1 cellular context compared by ENCODE assay signal in genomic region chr5:174572591-174572990, GRCh38.
TF ChIP-seq lines count a peak whose summit lies in the region.

No MANE protein-coding gene starts in this region.

TF ChIP-seq in HCT116, 20 proteins besides CTCF, POLR2A, EP300 and RAD21 (continued from another document):
- TF ChIP-seq, protein P1, sequence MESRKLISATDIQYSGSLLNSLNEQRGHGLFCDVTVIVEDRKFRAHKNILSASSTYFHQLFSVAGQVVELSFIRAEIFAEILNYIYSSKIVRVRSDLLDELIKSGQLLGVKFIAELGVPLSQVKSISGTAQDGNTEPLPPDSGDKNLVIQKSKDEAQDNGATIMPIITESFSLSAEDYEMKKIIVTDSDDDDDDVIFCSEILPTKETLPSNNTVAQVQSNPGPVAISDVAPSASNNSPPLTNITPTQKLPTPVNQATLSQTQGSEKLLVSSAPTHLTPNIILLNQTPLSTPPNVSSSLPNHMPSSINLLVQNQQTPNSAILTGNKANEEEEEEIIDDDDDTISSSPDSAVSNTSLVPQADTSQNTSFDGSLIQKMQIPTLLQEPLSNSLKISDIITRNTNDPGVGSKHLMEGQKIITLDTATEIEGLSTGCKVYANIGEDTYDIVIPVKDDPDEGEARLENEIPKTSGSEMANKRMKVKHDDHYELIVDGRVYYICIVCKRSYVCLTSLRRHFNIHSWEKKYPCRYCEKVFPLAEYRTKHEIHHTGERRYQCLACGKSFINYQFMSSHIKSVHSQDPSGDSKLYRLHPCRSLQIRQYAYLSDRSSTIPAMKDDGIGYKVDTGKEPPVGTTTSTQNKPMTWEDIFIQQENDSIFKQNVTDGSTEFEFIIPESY (IDR thresholded peaks at IDR 0.05; ENCODE audit: extremely low read depth, insufficient replicate concordance, low read length), result no peak
- no peak for TF ChIP-seq YY1 (IDR thresholded peaks at IDR 0.05; ENCODE audit: extremely low read depth, insufficient replicate concordance, low read depth, low read length)
- no peak for TF ChIP-seq JUND (IDR thresholded peaks at IDR 0.05)
- TF ChIP-seq, protein P2, sequence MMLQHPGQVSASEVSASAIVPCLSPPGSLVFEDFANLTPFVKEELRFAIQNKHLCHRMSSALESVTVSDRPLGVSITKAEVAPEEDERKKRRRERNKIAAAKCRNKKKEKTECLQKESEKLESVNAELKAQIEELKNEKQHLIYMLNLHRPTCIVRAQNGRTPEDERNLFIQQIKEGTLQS (IDR thresholded peaks at IDR 0.05), result no peak
- TF ChIP-seq, protein P3, sequence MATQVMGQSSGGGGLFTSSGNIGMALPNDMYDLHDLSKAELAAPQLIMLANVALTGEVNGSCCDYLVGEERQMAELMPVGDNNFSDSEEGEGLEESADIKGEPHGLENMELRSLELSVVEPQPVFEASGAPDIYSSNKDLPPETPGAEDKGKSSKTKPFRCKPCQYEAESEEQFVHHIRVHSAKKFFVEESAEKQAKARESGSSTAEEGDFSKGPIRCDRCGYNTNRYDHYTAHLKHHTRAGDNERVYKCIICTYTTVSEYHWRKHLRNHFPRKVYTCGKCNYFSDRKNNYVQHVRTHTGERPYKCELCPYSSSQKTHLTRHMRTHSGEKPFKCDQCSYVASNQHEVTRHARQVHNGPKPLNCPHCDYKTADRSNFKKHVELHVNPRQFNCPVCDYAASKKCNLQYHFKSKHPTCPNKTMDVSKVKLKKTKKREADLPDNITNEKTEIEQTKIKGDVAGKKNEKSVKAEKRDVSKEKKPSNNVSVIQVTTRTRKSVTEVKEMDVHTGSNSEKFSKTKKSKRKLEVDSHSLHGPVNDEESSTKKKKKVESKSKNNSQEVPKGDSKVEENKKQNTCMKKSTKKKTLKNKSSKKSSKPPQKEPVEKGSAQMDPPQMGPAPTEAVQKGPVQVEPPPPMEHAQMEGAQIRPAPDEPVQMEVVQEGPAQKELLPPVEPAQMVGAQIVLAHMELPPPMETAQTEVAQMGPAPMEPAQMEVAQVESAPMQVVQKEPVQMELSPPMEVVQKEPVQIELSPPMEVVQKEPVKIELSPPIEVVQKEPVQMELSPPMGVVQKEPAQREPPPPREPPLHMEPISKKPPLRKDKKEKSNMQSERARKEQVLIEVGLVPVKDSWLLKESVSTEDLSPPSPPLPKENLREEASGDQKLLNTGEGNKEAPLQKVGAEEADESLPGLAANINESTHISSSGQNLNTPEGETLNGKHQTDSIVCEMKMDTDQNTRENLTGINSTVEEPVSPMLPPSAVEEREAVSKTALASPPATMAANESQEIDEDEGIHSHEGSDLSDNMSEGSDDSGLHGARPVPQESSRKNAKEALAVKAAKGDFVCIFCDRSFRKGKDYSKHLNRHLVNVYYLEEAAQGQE (IDR thresholded peaks at IDR 0.05; ENCODE audit: low read depth), result no peak
- TF ChIP-seq POLR2AphosphoS5 (IDR thresholded peaks at IDR 0.05; ENCODE audit: low read depth, low read length), result no peak
- no peak for TF ChIP-seq EZH2phosphoT487 (IDR thresholded peaks at IDR 0.05; ENCODE audit: borderline replicate concordance)
- TF ChIP-seq ZFX (IDR thresholded peaks at IDR 0.05), result no peak
- TF ChIP-seq TCF7L2 (IDR thresholded peaks at IDR 0.05; ENCODE audit: borderline replicate concordance, extremely low read depth, insufficient read depth, insufficient read length), result no peak
